In the genomic region with DNA sequence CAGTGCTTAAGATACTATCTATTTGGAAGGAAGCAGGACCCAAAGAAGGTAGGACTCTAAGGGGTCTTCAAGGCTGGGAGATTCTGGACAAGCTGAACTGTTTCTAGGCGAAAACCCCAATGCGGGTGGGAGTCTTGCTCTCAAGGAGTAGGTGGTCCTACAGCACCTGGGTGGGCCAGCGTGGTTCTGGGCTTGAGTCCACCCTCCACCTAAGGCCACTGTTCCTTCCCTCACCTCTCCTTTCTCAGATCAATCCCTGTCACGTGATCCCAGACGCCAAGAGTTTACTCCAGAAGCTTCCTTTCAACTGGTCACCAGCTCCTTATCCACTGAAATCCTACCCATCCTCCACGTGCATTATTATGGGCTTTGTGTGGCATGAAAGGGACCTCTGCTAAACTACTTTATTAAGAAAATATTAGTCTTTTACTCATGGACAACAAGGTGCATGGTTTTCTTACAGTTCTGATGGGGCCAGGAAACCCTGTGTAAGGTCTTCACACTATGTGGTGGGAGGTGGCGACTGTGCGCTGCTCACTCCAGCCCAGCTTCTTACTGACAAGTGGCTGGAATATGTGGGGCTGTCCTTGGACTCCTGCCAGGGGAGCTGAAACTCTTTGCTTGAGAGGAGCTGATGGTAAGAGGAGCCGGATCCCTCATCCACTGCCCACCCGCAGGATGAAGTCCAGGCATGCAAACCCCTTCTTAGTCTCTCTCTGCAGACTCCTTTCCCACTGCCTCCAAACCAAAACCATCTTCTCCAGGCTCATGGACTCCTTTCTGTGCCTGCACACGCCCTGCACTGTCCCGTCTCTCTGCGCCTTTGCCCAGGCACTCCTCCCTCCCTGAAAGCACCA, we compare ENCODE assay signal across 7 cellular contexts. TPM values are rescaled to one million over a fixed set of nuclear protein-coding genes. Genes with fewer than 3 reads are reported as not detected.
A peak's percentile ranks its signal among the peaks of the same experiment; 100 is the strongest.
DNase-seq lines count a peak whose midpoint lies in the region; ATAC-seq and TF ChIP-seq lines count a peak whose summit lies in the region.

No MANE protein-coding gene starts in this region.

- peaks cover 0 to 6% of the 10 kb centered on the region in 2 donors for H3K4me1 ChIP-seq in breast epithelium

- intact Hi-C loops in breast epithelium (cut with DNase I; ENCODE audit: low total_unique reads) = no loop called here

- no peaks in the 10 kb centered on the region for H3K36me3 ChIP-seq in breast epithelium

- H3K27me3 ChIP-seq in breast epithelium = no peaks in the 10 kb centered on the region

- ATAC-seq in left lobe of liver = peak; percentile 32
- ATAC-seq in stimulated activated naive CD8-positive, alpha-beta T cell treated with anti-CD3 and anti-CD28 coated beads, Interleukin-15, Interleukin-2, amounts not matched to agents 100 U/mL and 50 U/mL, for 24 hours = no peak
- ATAC-seq in HG02970 (IDR thresholded peaks at IDR 0.05; ENCODE audit: low FRiP score, unreplicated experiment) = no peak

- TF ChIP-seq CTCF in GM12864 (IDR thresholded peaks at IDR 0.05; ENCODE audit: low read depth, low read length, missing control alignments) (no peak), breast epithelium (IDR thresholded peaks at IDR 0.05) (no peak)

- no peaks in the 10 kb centered on the region for H3K9me3 ChIP-seq in breast epithelium

- peak overlapping the region; percentile 88 to 97 for H3K27ac ChIP-seq in breast epithelium

- no peak for TF ChIP-seq POLR2A in breast epithelium (IDR thresholded peaks at IDR 0.05)

- DNase-seq in GM12864 (ENCODE audit: low read depth) (no peak), NCI-H446 treated with DMSO at 0.1 percent for 48 hours (lab: John Stamatoyannopoulos, UW) (peak; percentile 12), breast epithelium (ENCODE audit: low spot score in 2 of 2) (peak in 1 of 2 donors; percentile 54), left lobe of liver (ENCODE audit: low spot score) (peak; percentile 72)
- peak; percentile 29 for DNase-seq in stimulated activated naive CD8-positive, alpha-beta T cell treated with anti-CD3 and anti-CD28 coated beads, Interleukin-15, Interleukin-2, amounts not matched to agents 100 U/mL and 50 U/mL, for 24 hours
- no peak for DNase-seq in stimulated activated naive CD4-positive, alpha-beta T cell (lab: John Stamatoyannopoulos, UW)

- H3K4me3 ChIP-seq in GM12864 (ENCODE audit: low read depth, low read length) (peak overlapping the region; percentile 93), breast epithelium (peak overlapping the region; percentile 72 to 98 (median 75))

RNA-seq across cellular contexts. Expression of a gene that starts 1.6 kb away (rescaled TPM):
- total RNA-seq in breast epithelium = 10 to 100 TPM; 23.5 to 27.5 (median 23.7) TPM
- total RNA-seq in left lobe of liver = 12.0 TPM

RNA-seq across cellular contexts. Expression of a gene that starts 35.2 kb away (rescaled TPM):
- 1 to 10 TPM; 5.1 to 8.5 (median 8.2) TPM for total RNA-seq in breast epithelium
- total RNA-seq in left lobe of liver = 6.5 TPM

Comparison
In these comparisons a context has a peak if more than half of its experiments do, and no peak if none do; other contexts are left out.
1. DNase-seq: peak in NCI-H446 treated with DMSO at 0.1 percent for 48 hours (single experiment), left lobe of liver (single experiment) and stimulated activated naive CD8-positive, alpha-beta T cell treated with anti-CD3 and anti-CD28 coated beads, Interleukin-15, Interleukin-2, amounts not matched to agents 100 U/mL and 50 U/mL, for 24 hours (single experiment); none in GM12864 (single experiment) and stimulated activated naive CD4-positive, alpha-beta T cell (0 of 6).